ENCODE assay signal across 27 cellular contexts in the genomic region with DNA sequence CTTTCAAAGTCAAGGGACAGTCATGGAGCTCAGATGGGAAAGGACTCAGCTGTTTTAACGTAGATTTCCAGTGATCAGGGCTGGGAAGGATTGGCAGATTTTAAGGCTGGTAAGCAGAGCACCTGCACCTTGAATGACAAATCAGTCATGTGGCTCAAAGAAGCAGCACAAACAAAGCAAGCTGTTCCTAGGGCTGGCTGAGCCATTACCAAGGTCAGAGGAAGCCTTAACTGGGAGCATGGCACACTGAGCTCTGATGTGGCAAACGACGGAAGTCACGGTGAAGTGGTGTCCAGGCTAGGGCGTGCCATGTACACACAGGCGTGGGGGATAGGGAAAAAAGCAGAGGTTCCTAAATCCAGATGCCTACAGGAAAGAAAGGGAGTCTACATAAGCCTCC.
DNase-seq lines count a peak whose midpoint lies in the region; ATAC-seq, FAIRE-seq and TF ChIP-seq lines count a peak whose summit lies in the region.
"Had no signal": no experiment of that assay in that cellular context is flagged by ENCODE, and none has a peak within 500 bp of the region (broad histone marks: within the 10 kb centered on the region; RNA-seq: fewer than 3 reads in every experiment).

No MANE protein-coding gene starts in this region.

- no peaks in the 10 kb centered on the region for H3K9me3 Mint-ChIP-seq in osteocyte (ENCODE audit: unreplicated experiment)
- H3K9me3 Mint-ChIP-seq: CD8-positive, alpha-beta T cell; H9; HFFc6; T-helper 1 cell treated with Interleukin-12 subunit alpha and Interleukin-12 subunit beta and Interleukin-4 antibody, amounts not matched to agents 30 μg/mL and 1 μg/mL, for 36 hours had no signal

- no peaks in the 10 kb centered on the region for H3K9me3 ChIP-seq in right cardiac atrium (ENCODE audit: control insufficient read depth, low read length)
- H3K9me3 ChIP-seq: MG63 had no signal

- H3K4me3 ChIP-seq in right cardiac atrium (ENCODE audit: low read length): no peak overlapping the region
- H3K4me3 ChIP-seq: K562, MG63, PC-9 had no signal

- TF ChIP-seq CTCF in osteocyte (IDR thresholded peaks at IDR 0.05): no peak

- H3K27me3 Mint-ChIP-seq in osteocyte (ENCODE audit: unreplicated experiment): no peaks in the 10 kb centered on the region

- no peak for ATAC-seq in GM18520 (IDR thresholded peaks at IDR 0.05; ENCODE audit: unreplicated experiment)
- no peak for ATAC-seq in right cardiac atrium
- ATAC-seq: CD8-positive, alpha-beta T cell; HepG2; K562 had no signal

- 95% methylated on average over 6 of the region's 6 CpGs for WGBS in right cardiac atrium

- FAIRE-seq in frontal cortex (lab: Jason Lieb, UNC): no peak
- FAIRE-seq: GM19239, HepG2, K562 had no signal

- intact Hi-C loops in right cardiac atrium (cut with DNase I): no loop called here

- H3K4me3 Mint-ChIP-seq in osteocyte (ENCODE audit: unreplicated experiment): no peak overlapping the region
- H3K4me3 Mint-ChIP-seq: CD8-positive, alpha-beta T cell; H9; HFFc6; T-helper 1 cell treated with Interleukin-12 subunit alpha and Interleukin-12 subunit beta and Interleukin-4 antibody, amounts not matched to agents 30 μg/mL and 1 μg/mL, for 36 hours had no signal

- H3K27ac Mint-ChIP-seq in osteocyte (ENCODE audit: unreplicated experiment): no peak overlapping the region
- H3K27ac Mint-ChIP-seq: CD8-positive, alpha-beta T cell; HFFc6; T-helper 1 cell treated with Interleukin-12 subunit alpha and Interleukin-12 subunit beta and Interleukin-4 antibody, amounts not matched to agents 30 μg/mL and 1 μg/mL, for 36 hours had no signal

- DNase-seq in NCI-H1417 (lab: John Stamatoyannopoulos, UW): peak in 2 of 3 experiments; percentile 20 to 59
- no peak for DNase-seq in NCI-H1417 treated with DMSO at 0.1 percent for 48 hours (lab: John Stamatoyannopoulos, UW)
- DNase-seq in NCI-H146 (lab: John Stamatoyannopoulos, UW): peak; percentile 52
- peak; percentile 75 for DNase-seq in NCI-H69 (lab: John Stamatoyannopoulos, UW)
- DNase-seq in osteocyte (ENCODE audit: extremely low spot score, unreplicated experiment): peak; percentile 40
- DNase-seq in frontal cortex (ENCODE audit: low spot score in 2 of 2): no peak
- no peak for DNase-seq in right cardiac atrium
- DNase-seq: 8988T; AML-193; C1 segment of cervical spinal cord; CD8-positive, alpha-beta T cell; EL; GF-D8; H9; HFFc6; MG63; NCI-H1436 treated with DMSO at 0.1 percent for 48 hours; NCI-H2029 treated with DMSO at 0.1 percent for 48 hours; NCI-H524 treated with DMSO at 0.1 percent for 48 hours; PC-9; RPMI8226; SHP77 had no signal

- no peaks in the 10 kb centered on the region for H3K4me1 ChIP-seq in right cardiac atrium (ENCODE audit: control insufficient read depth, insufficient read depth, low read length)

- peaks cover 3% of the 10 kb centered on the region for H3K4me1 Mint-ChIP-seq in osteocyte (ENCODE audit: unreplicated experiment)

- no peaks in the 10 kb centered on the region for H3K27me3 ChIP-seq in right cardiac atrium (ENCODE audit: control insufficient read depth, insufficient read depth)
- H3K27me3 ChIP-seq: MG63 had no signal

- H3K36me3 Mint-ChIP-seq in osteocyte (ENCODE audit: unreplicated experiment): peaks cover 3% of the 10 kb centered on the region
- H3K36me3 Mint-ChIP-seq: CD8-positive, alpha-beta T cell had no signal

- no peak overlapping the region for H3K27ac ChIP-seq in right cardiac atrium (ENCODE audit: low read length)
- H3K27ac ChIP-seq: PC-9 had no signal

Comparison
In these comparisons a context has a peak if more than half of its experiments do, and no peak if none do; other contexts are left out.
1. DNase-seq: peak in NCI-H1417 (2 of 3), NCI-H146 (single experiment), NCI-H69 (single experiment) and osteocyte (single experiment); none in NCI-H1417 treated with DMSO at 0.1 percent for 48 hours (single experiment), frontal cortex (0 of 2) and right cardiac atrium (0 of 3).